35 cellular contexts compared by ENCODE assay signal in the genomic region with DNA sequence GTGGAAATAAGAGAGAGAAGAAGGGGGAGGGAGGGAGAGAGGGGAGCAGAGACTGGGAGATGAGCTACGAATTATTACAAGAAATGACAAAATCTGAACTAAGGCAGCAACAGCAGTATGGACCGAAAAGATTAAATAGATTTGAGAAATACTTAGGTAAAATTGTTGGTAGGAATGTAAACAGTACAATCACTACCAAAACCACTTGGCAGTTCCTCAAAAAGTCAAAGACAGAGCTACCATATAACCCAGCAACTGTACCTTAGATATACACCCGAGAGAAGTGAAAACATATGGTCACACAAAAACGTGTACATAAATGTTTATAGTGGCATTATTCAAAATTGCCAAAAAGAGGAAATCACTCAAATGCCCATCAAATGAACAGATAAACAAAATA. TPM values are rescaled to one million over a fixed set of nuclear protein-coding genes. Genes with fewer than 3 reads are reported as not detected.
DNase-seq lines count a peak whose midpoint lies in the region; ATAC-seq, FAIRE-seq and TF ChIP-seq lines count a peak whose summit lies in the region.
"Had no signal": no experiment of that assay in that cellular context is flagged by ENCODE, and none has a peak within 500 bp of the region (broad histone marks: within the 10 kb centered on the region; RNA-seq: fewer than 3 reads in every experiment).

No MANE protein-coding gene starts in this region.

- no peaks in the 10 kb centered on the region for H3K9me3 Mint-ChIP-seq in activated CD4-positive, alpha-beta T cell treated with anti-CD3 and anti-CD28 coated beads, Interleukin-2, amount 10 ng/mL, durations not matched to agents 24 days and 14 days
- no peaks in the 10 kb centered on the region for H3K9me3 Mint-ChIP-seq in activated CD4-positive, alpha-beta T cell treated with anti-CD3 and anti-CD28 coated beads, Interleukin-2, amount 10 ng/mL, durations not matched to agents 7 days and 5 days
- no peaks in the 10 kb centered on the region for H3K9me3 Mint-ChIP-seq in osteocyte (ENCODE audit: unreplicated experiment)
- H3K9me3 Mint-ChIP-seq: activated T-cell treated with anti-CD3 and anti-CD28 coated beads, Interleukin-2, amount 50 U/mL, for 4 hours; nephron; stimulated activated memory B cell treated with anti-CD40 and anti-IgM and Interleukin-4, amounts not matched to agents 10 μg/mL and 1 μg/mL and 100 μg/mL, for 72 hours; type B pancreatic cell had no signal

- TF ChIP-seq CTCF in IMR-90 (conservative IDR thresholded peaks at IDR 0.05; ENCODE audit: low read depth, low read length) (no peak), esophagus muscularis mucosa (IDR thresholded peaks at IDR 0.05) (no peak), osteocyte (IDR thresholded peaks at IDR 0.05) (no peak), coronary artery (IDR thresholded peaks at IDR 0.05) (no peak)

- peaks cover 37% of the 10 kb centered on the region for H3K36me3 Mint-ChIP-seq in activated CD4-positive, alpha-beta T cell treated with anti-CD3 and anti-CD28 coated beads, Interleukin-2, amount 10 ng/mL, durations not matched to agents 24 days and 14 days (ENCODE audit: low read depth)
- peaks cover 29% of the 10 kb centered on the region for H3K36me3 Mint-ChIP-seq in activated CD4-positive, alpha-beta T cell treated with anti-CD3 and anti-CD28 coated beads, Interleukin-2, amount 10 ng/mL, durations not matched to agents 7 days and 5 days (ENCODE audit: low read depth)
- peaks cover 30% of the 10 kb centered on the region for H3K36me3 Mint-ChIP-seq in osteocyte (ENCODE audit: unreplicated experiment)

- H3K27ac ChIP-seq in IMR-90 (ENCODE audit: insufficient read depth, low read length) = no peak overlapping the region
- peak overlapping the region; percentile 40 to 73 (median 56) for H3K27ac ChIP-seq in esophagus muscularis mucosa (replicated peaks in 1 of 4)
- H3K27ac ChIP-seq in coronary artery = no peak overlapping the region
- H3K27ac ChIP-seq: heart left ventricle, Peyer's patch had no signal

- H3K4ac ChIP-seq in IMR-90 (ENCODE audit: low read depth, low read length) = no peak overlapping the region

- TF ChIP-seq POLR2A in IMR-90 (IDR thresholded peaks at IDR 0.05; ENCODE audit: low read depth, low read length) = no peak
- TF ChIP-seq POLR2A in esophagus muscularis mucosa (IDR thresholded peaks at IDR 0.05; ENCODE audit: low read depth) = no peak

- peak overlapping the region; percentile 3 for H3K27ac Mint-ChIP-seq in activated CD4-positive, alpha-beta T cell treated with anti-CD3 and anti-CD28 coated beads, Interleukin-2, amount 10 ng/mL, durations not matched to agents 24 days and 14 days
- no peak overlapping the region for H3K27ac Mint-ChIP-seq in activated CD4-positive, alpha-beta T cell treated with anti-CD3 and anti-CD28 coated beads, Interleukin-2, amount 10 ng/mL, durations not matched to agents 7 days and 5 days
- peak overlapping the region; percentile 39 for H3K27ac Mint-ChIP-seq in osteocyte (ENCODE audit: unreplicated experiment)
- H3K27ac Mint-ChIP-seq: activated CD8-positive, alpha-beta memory T cell treated with anti-CD3 and anti-CD28 coated beads, Interleukin-2, amount 10 ng/mL, durations not matched to agents 7 days and 5 days; nephron; stimulated activated memory B cell treated with anti-CD40 and anti-IgM and Interleukin-4, amounts not matched to agents 10 μg/mL and 1 μg/mL and 100 μg/mL, for 72 hours; type B pancreatic cell had no signal

- no peak overlapping the region for H4K8ac ChIP-seq in IMR-90 (ENCODE audit: low read depth in 2 of 2, low read length in 2 of 2)

- no peak overlapping the region for H3K9ac ChIP-seq in IMR-90 (ENCODE audit: low read depth, low read length)

- no peak overlapping the region for H2BK15ac ChIP-seq in IMR-90 (ENCODE audit: low read depth, low read length)

- ATAC-seq in IMR-90 (ENCODE audit: low read depth) = peak; percentile 51
- ATAC-seq: activated CD8-positive, alpha-beta memory T cell treated with anti-CD3 and anti-CD28 coated beads, Interleukin-2, amount 10 ng/mL, durations not matched to agents 7 days and 5 days; activated T-cell treated with anti-CD3 and anti-CD28 coated beads, Interleukin-2, amount 50 U/mL, for 4 hours; HepG2; stimulated activated memory B cell treated with anti-CD40 and anti-IgM and Interleukin-4, amounts not matched to agents 10 μg/mL and 1 μg/mL and 100 μg/mL, for 72 hours had no signal

- H2AK5ac ChIP-seq in IMR-90 (ENCODE audit: low read depth, low read length) = no peak overlapping the region

- peaks cover 36 to 75% of the 10 kb centered on the region in 2 experiments for H3K79me1 ChIP-seq in IMR-90 (ENCODE audit: low read depth in 1 of 2, low read length in 2 of 2)

- H2AFZ ChIP-seq in IMR-90 (replicated peaks; ENCODE audit: low read length, poor library complexity) = no peak overlapping the region

- no peak for DNase-seq in activated CD4-positive, alpha-beta T cell treated with anti-CD3 and anti-CD28 coated beads, Interleukin-2, amount 10 ng/mL, durations not matched to agents 24 days and 14 days
- no peak for DNase-seq in activated CD4-positive, alpha-beta T cell treated with anti-CD3 and anti-CD28 coated beads, Interleukin-2, amount 10 ng/mL, durations not matched to agents 7 days and 5 days
- DNase-seq in IMR-90 = peak; percentile 51
- DNase-seq in esophagus muscularis mucosa (ENCODE audit: extremely low spot score) = no peak
- DNase-seq in osteocyte (ENCODE audit: extremely low spot score, unreplicated experiment) = no peak
- DNase-seq in coronary artery (ENCODE audit: low spot score) = no peak
- DNase-seq in cerebellar nuclear complex (lab: John Stamatoyannopoulos, UW) = no peak
- DNase-seq in RCC 7860 (ENCODE audit: low spot score) = no peak
- DNase-seq: 8988T; activated CD4-positive, alpha-beta T cell treated with anti-CD3 and anti-CD28 coated beads, Interleukin-2, amount 50 U/mL, for 1 hour; activated CD8-positive, alpha-beta memory T cell treated with anti-CD3 and anti-CD28 coated beads, Interleukin-2, amount 10 ng/mL, durations not matched to agents 7 days and 5 days; activated naive CD4-positive, alpha-beta T cell; activated T-cell treated with anti-CD3 and anti-CD28 coated beads, Interleukin-2, amount 50 U/mL, for 4 hours; amygdala; cortex of kidney; DMS79 treated with DMSO at 0.1 percent for 48 hours; effector memory CD4-positive, alpha-beta T cell; GDM1; heart left ventricle; Kasumi-1; NCI-H1436 treated with DMSO at 0.1 percent for 48 hours; NCI-H2107; NCI-H446 treated with DMSO at 0.1 percent for 48 hours; NCI-H774; Peyer's patch; SIG-M5; T-helper 9 cell had no signal

- H3K4me1 ChIP-seq in IMR-90 (ENCODE audit: control insufficient read depth, insufficient read depth, low read length) = peaks cover 10% of the 10 kb centered on the region
- H3K4me1 ChIP-seq in esophagus muscularis mucosa = peaks cover 0 to 29% (median 26%) of the 10 kb centered on the region in 4 donors
- H3K4me1 ChIP-seq: Peyer's patch had no signal

- CTCF ChIA-PET in activated CD4-positive, alpha-beta T cell treated with anti-CD3 and anti-CD28 coated beads, Interleukin-2, amount 10 ng/mL, durations not matched to agents 7 days and 5 days (lab: Charles Lee) = interaction anchor here (1.1 to 1.3 kb wide), 2 partner anchors 138 to 188 kb away, joined by 3 read pairs; no protein-coding TSS in a partner anchor
- CTCF ChIA-PET in IMR-90 (lab: Yijun Ruan, JAX) = interaction anchor here (1.1 kb wide), 1 partner anchor 24 kb away, joined by 3 read pairs; no protein-coding TSS in a partner anchor

- no peak overlapping the region for H3K18ac ChIP-seq in IMR-90 (ENCODE audit: low read depth, low read length)

- H3K9me1 ChIP-seq in IMR-90 (ENCODE audit: insufficient read depth, low read length) = peaks cover 20% of the 10 kb centered on the region

- peaks cover 32% of the 10 kb centered on the region for H4K20me1 ChIP-seq in IMR-90 (ENCODE audit: insufficient read depth, low read length)

- no peaks in the 10 kb centered on the region for H3K27me3 Mint-ChIP-seq in activated CD4-positive, alpha-beta T cell treated with anti-CD3 and anti-CD28 coated beads, Interleukin-2, amount 10 ng/mL, durations not matched to agents 24 days and 14 days
- H3K27me3 Mint-ChIP-seq in activated CD4-positive, alpha-beta T cell treated with anti-CD3 and anti-CD28 coated beads, Interleukin-2, amount 10 ng/mL, durations not matched to agents 7 days and 5 days = no peaks in the 10 kb centered on the region
- H3K27me3 Mint-ChIP-seq in osteocyte (ENCODE audit: unreplicated experiment) = no peaks in the 10 kb centered on the region
- H3K27me3 Mint-ChIP-seq: activated CD8-positive, alpha-beta memory T cell treated with anti-CD3 and anti-CD28 coated beads, Interleukin-2, amount 10 ng/mL, durations not matched to agents 7 days and 5 days; stimulated activated memory B cell treated with anti-CD40 and anti-IgM and Interleukin-4, amounts not matched to agents 10 μg/mL and 1 μg/mL and 100 μg/mL, for 72 hours; type B pancreatic cell had no signal

- 100% methylated on average over 1 of the region's 4 CpGs; no CpG with 5 or more reads in 1 of the 2 experiments for WGBS in IMR-90 (ENCODE audit: extremely low coverage in 2 of 2, insufficient read length in 1 of 2), 2 experiments
- WGBS in esophagus muscularis mucosa = 66% methylated on average over 4 of the region's 4 CpGs

- TF ChIP-seq EP300 in esophagus muscularis mucosa (IDR thresholded peaks at IDR 0.05) = no peak

- peak overlapping the region; percentile 71; the same call in 1 of the 2 replicates for H3K23ac ChIP-seq in IMR-90 (ENCODE audit: low read depth, low read length)

- H3K14ac ChIP-seq in IMR-90 (replicated peaks; ENCODE audit: low read depth, low read length) = no peak overlapping the region; the same call in 1 of the 2 replicates

- dilution Hi-C loops in IMR-90 (cut with HindIII; ENCODE audit: low sequenced_read_pairs, unreplicated experiment) = no loop called here

- peak overlapping the region; percentile 20; the same call in 1 of the 2 replicates for H3K4me2 ChIP-seq in IMR-90 (ENCODE audit: low read depth, low read length)

- H3K27me3 ChIP-seq in IMR-90 (ENCODE audit: control insufficient read depth, insufficient read depth, low read length) (no peaks in the 10 kb centered on the region), esophagus muscularis mucosa (no peaks in the 10 kb centered on the region)
- H3K27me3 ChIP-seq: heart left ventricle, Peyer's patch had no signal

- peaks cover 14% of the 10 kb centered on the region for H3K4me1 Mint-ChIP-seq in activated CD4-positive, alpha-beta T cell treated with anti-CD3 and anti-CD28 coated beads, Interleukin-2, amount 10 ng/mL, durations not matched to agents 24 days and 14 days
- H3K4me1 Mint-ChIP-seq in activated CD4-positive, alpha-beta T cell treated with anti-CD3 and anti-CD28 coated beads, Interleukin-2, amount 10 ng/mL, durations not matched to agents 7 days and 5 days = peaks cover 12% of the 10 kb centered on the region
- H3K4me1 Mint-ChIP-seq in osteocyte (ENCODE audit: unreplicated experiment) = peaks cover 19% of the 10 kb centered on the region
- H3K4me1 Mint-ChIP-seq: nephron had no signal

- POLR2A ChIA-PET in activated CD4-positive, alpha-beta T cell treated with anti-CD3 and anti-CD28 coated beads, Interleukin-2, amount 10 ng/mL, durations not matched to agents 7 days and 5 days (lab: Charles Lee) = no interaction called here
- POLR2A ChIA-PET in IMR-90 (lab: Charles Lee; ENCODE audit: unreplicated experiment) = interaction anchor here (0.6 kb wide), 1 partner anchor 10 kb away, joined by 9 read pairs; no protein-coding TSS in a partner anchor

- in situ Hi-C loops in IMR-90 (cut with MboI; ENCODE audit: low sequenced_read_pairs) = loop anchor here (25.0 kb wide), 1 partner anchor 801 kb away; no protein-coding TSS in a partner anchor

- H2AK9ac ChIP-seq in IMR-90 (replicated peaks; ENCODE audit: low read depth, low read length, poor library complexity) = no peak overlapping the region

- no peak overlapping the region for H3K56ac ChIP-seq in IMR-90 (ENCODE audit: extremely low read depth, insufficient read depth, low read length)

- FAIRE-seq in RCC 7860 (lab: Jason Lieb, UNC) = no peak
- FAIRE-seq: bronchial epithelial cell, HepG2 had no signal

- peak overlapping the region; percentile 48 for H2BK5ac ChIP-seq in IMR-90 (ENCODE audit: low read depth, low read length, poor library complexity, severe bottlenecking)

- H3K4me3 ChIP-seq in IMR-90 (ENCODE audit: insufficient read depth, low read depth, low read length) = no peak overlapping the region
- no peak overlapping the region for H3K4me3 ChIP-seq in esophagus muscularis mucosa
- H3K4me3 ChIP-seq in coronary artery = no peak overlapping the region
- H3K4me3 ChIP-seq: heart left ventricle, Peyer's patch had no signal

- no peak overlapping the region for H2BK120ac ChIP-seq in IMR-90 (ENCODE audit: low read depth, low read length)

- TF ChIP-seq RAD21 in IMR-90 (IDR thresholded peaks at IDR 0.05; ENCODE audit: low read length) = no peak

- peak overlapping the region; percentile 49; the same call in 1 of the 2 replicates for H2BK20ac ChIP-seq in IMR-90 (ENCODE audit: low read depth, low read length)

- no peaks in the 10 kb centered on the region for H3K9me3 ChIP-seq in IMR-90 (ENCODE audit: control insufficient read depth, insufficient read depth, low read length)
- no peaks in the 10 kb centered on the region for H3K9me3 ChIP-seq in esophagus muscularis mucosa
- H3K9me3 ChIP-seq: heart left ventricle, Peyer's patch had no signal

- no peak overlapping the region for H3K4me3 Mint-ChIP-seq in activated CD4-positive, alpha-beta T cell treated with anti-CD3 and anti-CD28 coated beads, Interleukin-2, amount 10 ng/mL, durations not matched to agents 24 days and 14 days
- H3K4me3 Mint-ChIP-seq in activated CD4-positive, alpha-beta T cell treated with anti-CD3 and anti-CD28 coated beads, Interleukin-2, amount 10 ng/mL, durations not matched to agents 7 days and 5 days = no peak overlapping the region
- H3K4me3 Mint-ChIP-seq in osteocyte (ENCODE audit: unreplicated experiment) = no peak overlapping the region
- H3K4me3 Mint-ChIP-seq: activated CD8-positive, alpha-beta memory T cell treated with anti-CD3 and anti-CD28 coated beads, Interleukin-2, amount 10 ng/mL, durations not matched to agents 7 days and 5 days; activated T-cell treated with anti-CD3 and anti-CD28 coated beads, Interleukin-2, amount 50 U/mL, for 4 hours; nephron; stimulated activated memory B cell treated with anti-CD40 and anti-IgM and Interleukin-4, amounts not matched to agents 10 μg/mL and 1 μg/mL and 100 μg/mL, for 72 hours; type B pancreatic cell had no signal

- H3K36me3 ChIP-seq in IMR-90 (ENCODE audit: control insufficient read depth, insufficient read depth, low read length) (peaks cover 8% of the 10 kb centered on the region), esophagus muscularis mucosa (peaks cover 0 to 14% (median 0%) of the 10 kb centered on the region in 4 donors)

- H4K91ac ChIP-seq in IMR-90 (ENCODE audit: insufficient read depth, low read depth, low read length) = no peak overlapping the region

- BruUV-seq in IMR-90 (replicated peaks; lab: Mats Ljungman, UMichigan) = no TSS peak

- no peak overlapping the region for H4K5ac ChIP-seq in IMR-90 (ENCODE audit: low read depth, low read length)

- intact Hi-C loops in activated CD4-positive, alpha-beta T cell treated with anti-CD3 and anti-CD28 coated beads, Interleukin-2, amount 10 ng/mL, durations not matched to agents 24 days and 14 days (cut with micrococcal nuclease) = loop anchor here (10.0 kb wide), 1 partner anchor 788 kb away; no protein-coding TSS in a partner anchor
- intact Hi-C loops in IMR-90 (cut with micrococcal nuclease) (no loop called here), esophagus muscularis mucosa (cut with DNase I) (loop anchor here (5.0 kb wide), 1 partner anchor 39 kb away; a partner anchor contains a TSS)

RNA-seq across cellular contexts. Expression of a gene that starts 14.1 kb away (rescaled TPM):
- 26.4 and 27.4 TPM in 2 replicates for total RNA-seq in activated CD4-positive, alpha-beta T cell treated with anti-CD3 and anti-CD28 coated beads, Interleukin-2, amount 10 ng/mL, durations not matched to agents 24 days and 14 days
- 10 to 100 TPM; 32.5 to 34.6 TPM for total RNA-seq in activated CD4-positive, alpha-beta T cell treated with anti-CD3 and anti-CD28 coated beads, Interleukin-2, amount 10 ng/mL, durations not matched to agents 7 days and 5 days
- total RNA-seq in IMR-90 (2012; rRNA removed) = 9.3 and 20.0 TPM in 2 replicates
- polyA plus RNA-seq in IMR-90 (2012; rRNA removed) = 8.1 and 10.7 TPM in 2 replicates
- 2.6 and 3.5 TPM in 2 replicates for polyA plus RNA-seq in IMR-90 (2012; cell fraction: cytosol; rRNA removed)
- polyA plus RNA-seq in IMR-90 (2012; cell fraction: nucleus; rRNA removed; ENCODE audit: low replicate concordance) = 1.7 and 7.4 TPM in 2 replicates
- 10 to 100 TPM; 29.0 to 37.0 (median 34.1) TPM for total RNA-seq in esophagus muscularis mucosa
- total RNA-seq in osteocyte = 24.3 and 25.1 TPM in 2 replicates

RNA-seq across cellular contexts. Expression of a gene that starts 41.6 kb away (rescaled TPM):
- total RNA-seq in activated CD4-positive, alpha-beta T cell treated with anti-CD3 and anti-CD28 coated beads, Interleukin-2, amount 10 ng/mL, durations not matched to agents 24 days and 14 days = 9.9 TPM in 2 replicates
- total RNA-seq in activated CD4-positive, alpha-beta T cell treated with anti-CD3 and anti-CD28 coated beads, Interleukin-2, amount 10 ng/mL, durations not matched to agents 7 days and 5 days = 10 to 100 TPM in 1 of 2 experiments, 1 to 10 TPM in 1; 8.7 to 11.5 TPM
- total RNA-seq in IMR-90 (2012; rRNA removed) = 8.6 and 17.5 TPM in 2 replicates
- 9.7 and 14.4 TPM in 2 replicates for polyA plus RNA-seq in IMR-90 (2012; rRNA removed)
- 1.4 and 2.1 TPM in 2 replicates for polyA plus RNA-seq in IMR-90 (2012; cell fraction: cytosol; rRNA removed)
- polyA plus RNA-seq in IMR-90 (2012; cell fraction: nucleus; rRNA removed; ENCODE audit: low replicate concordance) = 0.73 and 7.0 TPM in 2 replicates
- 10 to 100 TPM; 26.4 to 61.9 (median 40.3) TPM for total RNA-seq in esophagus muscularis mucosa
- total RNA-seq in osteocyte = 16.3 and 17.9 TPM in 2 replicates

RNA-seq across cellular contexts. Expression of a gene that starts 41.7 kb away (rescaled TPM):
- not detected in 2 replicates for total RNA-seq in activated CD4-positive, alpha-beta T cell treated with anti-CD3 and anti-CD28 coated beads, Interleukin-2, amount 10 ng/mL, durations not matched to agents 24 days and 14 days
- not detected for total RNA-seq in activated CD4-positive, alpha-beta T cell treated with anti-CD3 and anti-CD28 coated beads, Interleukin-2, amount 10 ng/mL, durations not matched to agents 7 days and 5 days
- total RNA-seq in IMR-90 (2012; rRNA removed) = under 0.01 and 0.28 TPM in 2 replicates
- 0.06 and 0.07 TPM in 2 replicates for polyA plus RNA-seq in IMR-90 (2012; rRNA removed)
- 0.04 TPM in 1 of 2 replicates, not detected in the other for polyA plus RNA-seq in IMR-90 (2012; cell fraction: cytosol; rRNA removed)
- polyA plus RNA-seq in IMR-90 (2012; cell fraction: nucleus; rRNA removed; ENCODE audit: low replicate concordance) = 0.10 TPM in 1 of 2 replicates, not detected in the other
- total RNA-seq in esophagus muscularis mucosa = 1 to 10 TPM in 1 of 4 donors, under 1 TPM in 2, not detected in 1; 0.26 to 1.3 (median 0.40) TPM
- total RNA-seq in osteocyte = 0.30 TPM in 1 of 2 replicates, not detected in the other
- total RNA-seq: activated T-cell treated with anti-CD3 and anti-CD28 coated beads, Interleukin-2, amount 50 U/mL, for 4 hours; bronchial epithelial cell; epithelial cell of proximal tubule; fibroblast of villous mesenchyme; kidney epithelial cell had no signal

Comparison
In these comparisons a context has a peak if more than half of its experiments do, and no peak if none do; other contexts are left out.
1. H3K27ac ChIP-seq: peak in esophagus muscularis mucosa (4 of 4); none in IMR-90 (single experiment) and coronary artery (0 of 2).